ENCODE assay signal across 7 cellular contexts in genomic region chr3:65492249-65492648, GRCh38.
"Had no signal": no experiment of that assay in that cellular context is flagged by ENCODE, and none has a peak within 500 bp of the region (broad histone marks: within the 10 kb centered on the region; RNA-seq: fewer than 3 reads in every experiment).

No MANE protein-coding gene starts in this region.

- H3K36me3 Mint-ChIP-seq: IgD-negative memory B cell had no signal

- DNase-seq: IMR-90, KBM-7, KG1 had no signal

- H3K4me2 ChIP-seq: KMS-11 had no signal

- H3K4me3 Mint-ChIP-seq: IgD-negative memory B cell had no signal

- FAIRE-seq: HTR-8/SVneo had no signal

- H3K27ac Mint-ChIP-seq: IgD-negative memory B cell had no signal

- H3K27ac ChIP-seq: HL-60, KMS-11 had no signal

- H3K4me1 Mint-ChIP-seq: IgD-negative memory B cell had no signal

- H3K9ac ChIP-seq: KMS-11 had no signal

- H3K27me3 Mint-ChIP-seq: IgD-negative memory B cell had no signal
